10 cellular contexts compared by ENCODE assay signal in genomic region chr18:75226301-75226955, GRCh38. TPM values are rescaled to one million over a fixed set of nuclear protein-coding genes. Genes with fewer than 3 reads are reported as not detected.
A peak's percentile ranks its signal among the peaks of the same experiment; 100 is the strongest.
DNase-seq lines count a peak whose midpoint lies in the region; ATAC-seq and TF ChIP-seq lines count a peak whose summit lies in the region.
"Had no signal": no experiment of that assay in that cellular context is flagged by ENCODE, and none has a peak within 500 bp of the region (broad histone marks: within the 10 kb centered on the region; RNA-seq: fewer than 3 reads in every experiment).

No MANE protein-coding gene starts in this region.

- H3K4me3 ChIP-seq in lower lobe of right lung: peak overlapping the region; percentile 14
- peak overlapping the region; percentile 33 to 69 for H3K4me3 ChIP-seq in stomach smooth muscle (ENCODE audit: low read length in 2 of 2)

- no peaks in the 10 kb centered on the region for H3K27me3 ChIP-seq in lower lobe of right lung (ENCODE audit: low read depth)
- no peaks in the 10 kb centered on the region for H3K27me3 ChIP-seq in stomach smooth muscle (ENCODE audit: control insufficient read depth in 1 of 2, insufficient read depth in 2 of 2, low read length in 2 of 2)

- TF ChIP-seq CTCF in lower lobe of right lung (IDR thresholded peaks at IDR 0.05): no peak

- H3K4me1 ChIP-seq in lower lobe of right lung (peaks cover 45% of the 10 kb centered on the region), stomach smooth muscle (ENCODE audit: control insufficient read depth, insufficient read depth, low read length) (peaks cover 61% of the 10 kb centered on the region)

- H3K9ac ChIP-seq in stomach smooth muscle (ENCODE audit: low read length in 2 of 2): peak overlapping the region; percentile 32 to 51

- H3K36me3 Mint-ChIP-seq in dendritic cell treated with granulocyte-macrophage colony-stimulating factor and Interleukin-4, amounts not matched to agents 40 ng/mL and 50 ng/mL, for 4 days (ENCODE audit: low read depth): no peaks in the 10 kb centered on the region

- H3K36me3 ChIP-seq in lower lobe of right lung (no peaks in the 10 kb centered on the region), stomach smooth muscle (ENCODE audit: control insufficient read depth in 2 of 2, insufficient read depth in 2 of 2, low read length in 2 of 2) (peaks cover 0 to 3% of the 10 kb centered on the region in 2 donors)

- ATAC-seq in lower lobe of right lung (peak in 1 of 2 donors; percentile 59), HG02885 (IDR thresholded peaks at IDR 0.05; ENCODE audit: poor library complexity, unreplicated experiment) (no peak), HG02642 (IDR thresholded peaks at IDR 0.05; ENCODE audit: poor library complexity, unreplicated experiment) (no peak)
- ATAC-seq: activated CD8-positive, alpha-beta memory T cell treated with anti-CD3 and anti-CD28 coated beads, Interleukin-2, amount 10 ng/mL, durations not matched to agents 7 days and 5 days had no signal

- no peaks in the 10 kb centered on the region for H3K9me3 Mint-ChIP-seq in dendritic cell treated with granulocyte-macrophage colony-stimulating factor and Interleukin-4, amounts not matched to agents 40 ng/mL and 50 ng/mL, for 4 days

- peak; percentile 40 for DNase-seq in HuH-7 (ENCODE audit: low spot score)
- no peak for DNase-seq in lower lobe of right lung
- DNase-seq in NCI-H1417 treated with DMSO at 0.1 percent for 48 hours (lab: John Stamatoyannopoulos, UW): no peak
- no peak for DNase-seq in KBM-7
- DNase-seq: activated CD8-positive, alpha-beta memory T cell treated with anti-CD3 and anti-CD28 coated beads, Interleukin-2, amount 10 ng/mL, durations not matched to agents 7 days and 5 days; SHP77 had no signal

- H3K4me1 Mint-ChIP-seq in dendritic cell treated with granulocyte-macrophage colony-stimulating factor and Interleukin-4, amounts not matched to agents 40 ng/mL and 50 ng/mL, for 4 days (ENCODE audit: low read depth): peaks cover 47% of the 10 kb centered on the region

- H3K9me3 ChIP-seq in lower lobe of right lung (no peaks in the 10 kb centered on the region), stomach smooth muscle (ENCODE audit: control insufficient read depth in 2 of 2, low read length in 2 of 2) (no peaks in the 10 kb centered on the region)

- H3K27ac Mint-ChIP-seq in dendritic cell treated with granulocyte-macrophage colony-stimulating factor and Interleukin-4, amounts not matched to agents 40 ng/mL and 50 ng/mL, for 4 days: peak overlapping the region; percentile 20
- H3K27ac Mint-ChIP-seq: activated CD8-positive, alpha-beta memory T cell treated with anti-CD3 and anti-CD28 coated beads, Interleukin-2, amount 10 ng/mL, durations not matched to agents 7 days and 5 days had no signal

- intact Hi-C loops in dendritic cell treated with granulocyte-macrophage colony-stimulating factor and Interleukin-4, amounts not matched to agents 40 ng/mL and 50 ng/mL, for 4 days (cut with micrococcal nuclease): no loop called here
- intact Hi-C loops in lower lobe of right lung (cut with DNase I): no loop called here

- H3K27me3 Mint-ChIP-seq in dendritic cell treated with granulocyte-macrophage colony-stimulating factor and Interleukin-4, amounts not matched to agents 40 ng/mL and 50 ng/mL, for 4 days: no peaks in the 10 kb centered on the region
- H3K27me3 Mint-ChIP-seq: activated CD8-positive, alpha-beta memory T cell treated with anti-CD3 and anti-CD28 coated beads, Interleukin-2, amount 10 ng/mL, durations not matched to agents 7 days and 5 days had no signal

- H3K27ac ChIP-seq in lower lobe of right lung (peak overlapping the region; percentile 7), stomach smooth muscle (ENCODE audit: low read length) (peak overlapping the region; percentile 66)

- in situ Hi-C loops in KBM-7 (cut with MboI; ENCODE audit: low pct_unique_long_range_greater_than_20kb, low sequenced_read_pairs): no loop called here

- no peak overlapping the region for H3K4me3 Mint-ChIP-seq in dendritic cell treated with granulocyte-macrophage colony-stimulating factor and Interleukin-4, amounts not matched to agents 40 ng/mL and 50 ng/mL, for 4 days
- H3K4me3 Mint-ChIP-seq: activated CD8-positive, alpha-beta memory T cell treated with anti-CD3 and anti-CD28 coated beads, Interleukin-2, amount 10 ng/mL, durations not matched to agents 7 days and 5 days had no signal

RNA-seq across cellular contexts. Expression of gene TSHZ1, which starts 15.8 kb away (rescaled TPM):
- 17.0 TPM for total RNA-seq in lower lobe of right lung

RNA-seq across cellular contexts. Expression of gene PTGR3, which starts 17.5 kb away (rescaled TPM):
- 37.3 TPM for total RNA-seq in lower lobe of right lung
